Comparison of ENCODE assay signal across 1 cellular context in genomic region chr2:85354286-85355072, GRCh38.
TF ChIP-seq lines count a peak whose summit lies in the region.

TSS of gene ELMOD3 (plus strand) at chr2:85354769. CDS start at chr2:85357199, 2,430 bp downstream.
TSS of gene RETSAT (minus strand) at chr2:85354528. CDS start at chr2:85354507, 21 bp downstream.

TF ChIP-seq in K562, 482 proteins besides CTCF, POLR2A, EP300 and RAD21 (continued from another document and continues in another):
- TF ChIP-seq ZFP36 (IDR thresholded peaks at IDR 0.05; ENCODE audit: low read depth, low read length, partially characterized antibody) (peak; percentile 71), STAG1 (CRISPR knock-in tag; IDR thresholded peaks at IDR 0.05; ENCODE audit: borderline replicate concordance) (no peak), HMG20B (CRISPR knock-in tag; IDR thresholded peaks at IDR 0.05) (no peak), SAFB (IDR thresholded peaks at IDR 0.05; ENCODE audit: borderline replicate concordance, low read depth, low read length) (no peak), RNF219 (CRISPR knock-in tag; IDR thresholded peaks at IDR 0.05) (no peak), ASH1L (IDR thresholded peaks at IDR 0.05; ENCODE audit: borderline replicate concordance, low read depth, partially characterized antibody) (no peak), ZNF764 (CRISPR knock-in tag; IDR thresholded peaks at IDR 0.05; ENCODE audit: low read depth) (no peak), CBX1 (IDR thresholded peaks at IDR 0.05; ENCODE audit: low read depth) (peak; percentile 52; the same call in 1 of the 2 replicates), NCOA4 (IDR thresholded peaks at IDR 0.05; ENCODE audit: partially characterized antibody) (no peak), ZNF318 (IDR thresholded peaks at IDR 0.05; ENCODE audit: borderline replicate concordance in 1 of 2, low read depth in 1 of 2) (no peak), AFF4 (CRISPR knock-in tag; IDR thresholded peaks at IDR 0.05) (peak; percentile 86), VEZF1 (CRISPR knock-in tag; IDR thresholded peaks at IDR 0.05) (no peak), TFAM (CRISPR knock-in tag; conservative IDR thresholded peaks at IDR 0.05) (no peak), ZNF232 (CRISPR knock-in tag; IDR thresholded peaks at IDR 0.05) (0 out of 2 replicates have a peak, but pooled peaks have one; percentile 22), WHSC1 (IDR thresholded peaks at IDR 0.05; ENCODE audit: low read length) (no peak), ZNF696 (CRISPR knock-in tag; conservative IDR thresholded peaks at IDR 0.05) (no peak), ZNF507 (tag; conservative IDR thresholded peaks at IDR 0.05) (no peak), MIER1 (IDR thresholded peaks at IDR 0.05; ENCODE audit: low read depth) (no peak), TRIM24 (IDR thresholded peaks at IDR 0.05) (no peak; a peak in 1 of 4 replicates)
- TF ChIP-seq, protein P1, sequence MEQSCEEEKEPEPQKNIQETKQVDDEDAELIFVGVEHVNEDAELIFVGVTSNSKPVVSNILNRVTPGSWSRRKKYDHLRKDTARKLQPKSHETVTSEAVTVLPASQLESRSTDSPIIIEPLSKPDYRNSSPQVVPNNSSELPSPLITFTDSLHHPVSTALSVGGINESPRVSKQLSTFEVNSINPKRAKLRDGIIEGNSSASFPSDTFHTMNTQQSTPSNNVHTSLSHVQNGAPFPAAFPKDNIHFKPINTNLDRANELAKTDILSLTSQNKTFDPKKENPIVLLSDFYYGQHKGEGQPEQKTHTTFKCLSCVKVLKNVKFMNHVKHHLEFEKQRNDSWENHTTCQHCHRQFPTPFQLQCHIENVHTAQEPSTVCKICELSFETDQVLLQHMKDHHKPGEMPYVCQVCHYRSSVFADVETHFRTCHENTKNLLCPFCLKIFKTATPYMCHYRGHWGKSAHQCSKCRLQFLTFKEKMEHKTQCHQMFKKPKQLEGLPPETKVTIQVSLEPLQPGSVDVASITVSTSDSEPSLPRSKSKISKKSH (CRISPR knock-in tag; IDR thresholded peaks at IDR 0.05): no peak
- TF ChIP-seq, protein P2, sequence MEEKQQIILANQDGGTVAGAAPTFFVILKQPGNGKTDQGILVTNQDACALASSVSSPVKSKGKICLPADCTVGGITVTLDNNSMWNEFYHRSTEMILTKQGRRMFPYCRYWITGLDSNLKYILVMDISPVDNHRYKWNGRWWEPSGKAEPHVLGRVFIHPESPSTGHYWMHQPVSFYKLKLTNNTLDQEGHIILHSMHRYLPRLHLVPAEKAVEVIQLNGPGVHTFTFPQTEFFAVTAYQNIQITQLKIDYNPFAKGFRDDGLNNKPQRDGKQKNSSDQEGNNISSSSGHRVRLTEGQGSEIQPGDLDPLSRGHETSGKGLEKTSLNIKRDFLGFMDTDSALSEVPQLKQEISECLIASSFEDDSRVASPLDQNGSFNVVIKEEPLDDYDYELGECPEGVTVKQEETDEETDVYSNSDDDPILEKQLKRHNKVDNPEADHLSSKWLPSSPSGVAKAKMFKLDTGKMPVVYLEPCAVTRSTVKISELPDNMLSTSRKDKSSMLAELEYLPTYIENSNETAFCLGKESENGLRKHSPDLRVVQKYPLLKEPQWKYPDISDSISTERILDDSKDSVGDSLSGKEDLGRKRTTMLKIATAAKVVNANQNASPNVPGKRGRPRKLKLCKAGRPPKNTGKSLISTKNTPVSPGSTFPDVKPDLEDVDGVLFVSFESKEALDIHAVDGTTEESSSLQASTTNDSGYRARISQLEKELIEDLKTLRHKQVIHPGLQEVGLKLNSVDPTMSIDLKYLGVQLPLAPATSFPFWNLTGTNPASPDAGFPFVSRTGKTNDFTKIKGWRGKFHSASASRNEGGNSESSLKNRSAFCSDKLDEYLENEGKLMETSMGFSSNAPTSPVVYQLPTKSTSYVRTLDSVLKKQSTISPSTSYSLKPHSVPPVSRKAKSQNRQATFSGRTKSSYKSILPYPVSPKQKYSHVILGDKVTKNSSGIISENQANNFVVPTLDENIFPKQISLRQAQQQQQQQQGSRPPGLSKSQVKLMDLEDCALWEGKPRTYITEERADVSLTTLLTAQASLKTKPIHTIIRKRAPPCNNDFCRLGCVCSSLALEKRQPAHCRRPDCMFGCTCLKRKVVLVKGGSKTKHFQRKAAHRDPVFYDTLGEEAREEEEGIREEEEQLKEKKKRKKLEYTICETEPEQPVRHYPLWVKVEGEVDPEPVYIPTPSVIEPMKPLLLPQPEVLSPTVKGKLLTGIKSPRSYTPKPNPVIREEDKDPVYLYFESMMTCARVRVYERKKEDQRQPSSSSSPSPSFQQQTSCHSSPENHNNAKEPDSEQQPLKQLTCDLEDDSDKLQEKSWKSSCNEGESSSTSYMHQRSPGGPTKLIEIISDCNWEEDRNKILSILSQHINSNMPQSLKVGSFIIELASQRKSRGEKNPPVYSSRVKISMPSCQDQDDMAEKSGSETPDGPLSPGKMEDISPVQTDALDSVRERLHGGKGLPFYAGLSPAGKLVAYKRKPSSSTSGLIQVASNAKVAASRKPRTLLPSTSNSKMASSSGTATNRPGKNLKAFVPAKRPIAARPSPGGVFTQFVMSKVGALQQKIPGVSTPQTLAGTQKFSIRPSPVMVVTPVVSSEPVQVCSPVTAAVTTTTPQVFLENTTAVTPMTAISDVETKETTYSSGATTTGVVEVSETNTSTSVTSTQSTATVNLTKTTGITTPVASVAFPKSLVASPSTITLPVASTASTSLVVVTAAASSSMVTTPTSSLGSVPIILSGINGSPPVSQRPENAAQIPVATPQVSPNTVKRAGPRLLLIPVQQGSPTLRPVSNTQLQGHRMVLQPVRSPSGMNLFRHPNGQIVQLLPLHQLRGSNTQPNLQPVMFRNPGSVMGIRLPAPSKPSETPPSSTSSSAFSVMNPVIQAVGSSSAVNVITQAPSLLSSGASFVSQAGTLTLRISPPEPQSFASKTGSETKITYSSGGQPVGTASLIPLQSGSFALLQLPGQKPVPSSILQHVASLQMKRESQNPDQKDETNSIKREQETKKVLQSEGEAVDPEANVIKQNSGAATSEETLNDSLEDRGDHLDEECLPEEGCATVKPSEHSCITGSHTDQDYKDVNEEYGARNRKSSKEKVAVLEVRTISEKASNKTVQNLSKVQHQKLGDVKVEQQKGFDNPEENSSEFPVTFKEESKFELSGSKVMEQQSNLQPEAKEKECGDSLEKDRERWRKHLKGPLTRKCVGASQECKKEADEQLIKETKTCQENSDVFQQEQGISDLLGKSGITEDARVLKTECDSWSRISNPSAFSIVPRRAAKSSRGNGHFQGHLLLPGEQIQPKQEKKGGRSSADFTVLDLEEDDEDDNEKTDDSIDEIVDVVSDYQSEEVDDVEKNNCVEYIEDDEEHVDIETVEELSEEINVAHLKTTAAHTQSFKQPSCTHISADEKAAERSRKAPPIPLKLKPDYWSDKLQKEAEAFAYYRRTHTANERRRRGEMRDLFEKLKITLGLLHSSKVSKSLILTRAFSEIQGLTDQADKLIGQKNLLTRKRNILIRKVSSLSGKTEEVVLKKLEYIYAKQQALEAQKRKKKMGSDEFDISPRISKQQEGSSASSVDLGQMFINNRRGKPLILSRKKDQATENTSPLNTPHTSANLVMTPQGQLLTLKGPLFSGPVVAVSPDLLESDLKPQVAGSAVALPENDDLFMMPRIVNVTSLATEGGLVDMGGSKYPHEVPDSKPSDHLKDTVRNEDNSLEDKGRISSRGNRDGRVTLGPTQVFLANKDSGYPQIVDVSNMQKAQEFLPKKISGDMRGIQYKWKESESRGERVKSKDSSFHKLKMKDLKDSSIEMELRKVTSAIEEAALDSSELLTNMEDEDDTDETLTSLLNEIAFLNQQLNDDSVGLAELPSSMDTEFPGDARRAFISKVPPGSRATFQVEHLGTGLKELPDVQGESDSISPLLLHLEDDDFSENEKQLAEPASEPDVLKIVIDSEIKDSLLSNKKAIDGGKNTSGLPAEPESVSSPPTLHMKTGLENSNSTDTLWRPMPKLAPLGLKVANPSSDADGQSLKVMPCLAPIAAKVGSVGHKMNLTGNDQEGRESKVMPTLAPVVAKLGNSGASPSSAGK (IDR thresholded peaks at IDR 0.05): no peak; the same call in 1 of the 2 replicates
